8 cellular contexts compared by ENCODE assay signal in the genomic region with DNA sequence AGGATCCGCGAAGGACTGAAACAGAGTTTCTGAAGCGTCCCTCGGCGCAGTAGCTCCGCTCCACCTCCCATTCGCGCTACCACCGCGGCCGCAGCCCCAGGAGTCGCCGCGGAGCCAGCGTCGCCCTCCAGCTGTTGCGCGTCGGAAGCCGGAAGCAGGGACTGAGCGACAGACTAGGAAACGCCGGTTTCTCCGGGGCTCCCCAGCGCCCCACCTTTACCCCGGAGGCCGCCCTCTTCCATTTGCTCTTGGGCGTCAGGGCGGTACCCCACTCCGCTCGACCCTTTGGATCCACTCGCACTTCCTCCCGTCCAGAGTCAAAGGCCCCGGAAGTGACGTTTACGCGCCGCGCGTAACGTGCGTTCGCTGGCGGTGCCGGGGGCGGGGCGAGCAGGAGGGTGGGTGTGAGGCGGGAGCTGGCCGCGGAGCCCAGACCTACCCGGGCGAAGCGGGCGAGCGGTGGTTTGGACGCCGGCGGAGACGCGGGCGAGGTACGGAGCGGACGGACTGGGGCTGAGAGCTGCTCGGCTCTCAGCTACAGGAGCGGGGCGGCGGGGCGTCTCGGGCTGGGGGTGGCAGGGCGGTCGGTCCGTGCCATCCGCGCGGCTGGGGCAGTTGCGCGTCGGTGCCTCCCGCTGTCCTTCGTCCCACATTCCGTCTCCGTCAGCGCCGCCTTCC. TPM values are rescaled to one million over a fixed set of nuclear protein-coding genes. Genes with fewer than 3 reads are reported as not detected.
DNase-seq lines count a peak whose midpoint lies in the region; ATAC-seq and TF ChIP-seq lines count a peak whose summit lies in the region.

A gene (plus strand): TSS at position 432 of the 678 bp plus-strand sequence. CDS start 31,167 bp downstream, outside the sequence.

- peaks cover 9% of the 10 kb centered on the region for H3K4me1 ChIP-seq in mammary epithelial cell (ENCODE audit: insufficient read depth, low read length)
- H3K4me1 ChIP-seq in iPS-20b (ENCODE audit: insufficient read depth, low read length), result peaks cover 3% of the 10 kb centered on the region; the same call in 1 of the 2 replicates

- no peaks in the 10 kb centered on the region for H4K20me1 ChIP-seq in mammary epithelial cell (ENCODE audit: insufficient read depth, low read length)

- TF ChIP-seq POLR2A in GM18951 (IDR thresholded peaks at IDR 0.05; ENCODE audit: extremely low read depth, insufficient read depth, insufficient read length), result peak; percentile 84

- peak; percentile 96 for DNase-seq in AG08395 (ENCODE audit: low spot score)
- peak; percentile 81 for DNase-seq in NCI-H2227 treated with DMSO at 0.1 percent for 48 hours (lab: John Stamatoyannopoulos, UW)
- DNase-seq in mammary epithelial cell, result peak; percentile 97

- H3K4me3 ChIP-seq in WI38 (ENCODE audit: low read depth, low read length), result peak within 1 kb of the TSS; percentile 86
- peak within 1 kb of the TSS; percentile 89 to 98 (median 93) for H3K4me3 ChIP-seq in mammary epithelial cell (replicated peaks in 1 of 3; ENCODE audit: insufficient read depth in 1 of 3, low read depth in 2 of 3, low read length in 3 of 3)
- peak within 1 kb of the TSS; percentile 86 for H3K4me3 ChIP-seq in iPS-20b (ENCODE audit: low read length)
- H3K4me3 ChIP-seq in skin epidermis, result peak within 1 kb of the TSS; percentile 62 to 89 (median 83)

- WGBS in mammary epithelial cell (ENCODE audit: low coverage, missing lambda C conversion rate), result 2% methylated on average over 18 of the region's 85 CpGs

- H3K9me3 ChIP-seq in mammary epithelial cell (replicated peaks; ENCODE audit: insufficient read depth, low read length), result no peaks in the 10 kb centered on the region
- H3K9me3 ChIP-seq in iPS-20b (ENCODE audit: insufficient read depth, low read depth, low read length), result no peaks in the 10 kb centered on the region

- peaks cover 3% of the 10 kb centered on the region for H3K36me3 ChIP-seq in mammary epithelial cell (ENCODE audit: insufficient read depth, low read length)
- H3K36me3 ChIP-seq in iPS-20b (ENCODE audit: insufficient read depth, low read depth, low read length), result no peaks in the 10 kb centered on the region

- H3K27me3 ChIP-seq in mammary epithelial cell (ENCODE audit: insufficient read depth, low read length) (no peaks in the 10 kb centered on the region), iPS-20b (ENCODE audit: insufficient read depth, low read length) (no peaks in the 10 kb centered on the region)

- H3K9ac ChIP-seq in mammary epithelial cell (ENCODE audit: insufficient read depth, low read length) (peak within 1 kb of the TSS; percentile 88), iPS-20b (ENCODE audit: low read depth, low read length) (peak within 1 kb of the TSS; percentile 87)

- peak within 1 kb of the TSS; percentile 95 for H2AFZ ChIP-seq in mammary epithelial cell (ENCODE audit: low read depth, low read length)

- H3K27ac ChIP-seq in mammary epithelial cell (ENCODE audit: insufficient read depth, low read depth, low read length) (peak within 1 kb of the TSS; percentile 92), iPS-20b (ENCODE audit: low read length) (peak within 1 kb of the TSS; percentile 65), skin epidermis (peak within 1 kb of the TSS; percentile 82 to 100 (median 93))

- peak within 1 kb of the TSS; percentile 67 for H3K4me2 ChIP-seq in mammary epithelial cell (ENCODE audit: insufficient read depth, low read depth, low read length)

- H3K79me2 ChIP-seq in mammary epithelial cell (ENCODE audit: insufficient read depth, low read length), result peaks cover 71% of the 10 kb centered on the region

- in situ Hi-C loops in GM18951 (cut with MboI; ENCODE audit: low sequenced_read_pairs, unreplicated experiment), result no loop called here
- in situ Hi-C loops in mammary epithelial cell (cut with MboI; ENCODE audit: low sequenced_read_pairs in 2 of 2), result no loop called here

- peak; percentile 82 for ATAC-seq in HG03175 (IDR thresholded peaks at IDR 0.05; ENCODE audit: unreplicated experiment)

- CTCF ChIA-PET in mammary epithelial cell (lab: Charles Lee; ENCODE audit: low non-redundant PET), result interaction anchor here (0.7 kb wide), 1 partner anchor 24 kb away, joined by 4 read pairs; no protein-coding TSS in a partner anchor

- dilution Hi-C loops in mammary epithelial cell (cut with HindIII; ENCODE audit: low sequenced_read_pairs), result no loop called here

- intact Hi-C loops in mammary epithelial cell (cut with micrococcal nuclease), result loop anchor here (2.0 kb wide), 1 partner anchor 58 kb away; no protein-coding TSS in a partner anchor

- TF ChIP-seq CTCF in WI38 (IDR thresholded peaks at IDR 0.05; ENCODE audit: low read depth, low read length) (no peak), mammary epithelial cell (conservative IDR thresholded peaks at IDR 0.05 in 1 of 2, IDR thresholded peaks at IDR 0.05 in 1 of 2; ENCODE audit: extremely low read depth in 1 of 2, insufficient read depth in 1 of 2, low read depth in 1 of 2, low read length in 2 of 2) (no peak)

- BruUV-seq in mammary epithelial cell (replicated peaks; lab: Mats Ljungman, UMichigan), result no TSS peak

RNA-seq across cellular contexts. Expression of the gene that starts here (rescaled TPM):
- 10 to 100 TPM; 49.8 to 58.7 TPM for total RNA-seq in mammary epithelial cell
- 36.5 TPM for polyA plus RNA-seq in mammary epithelial cell
- polyA minus RNA-seq in mammary epithelial cell, result 89.7 TPM

Comparison
In these comparisons a context has a peak if more than half of its experiments do, and no peak if none do; other contexts are left out.
1. Peak in every context shown above with its lines: DNase-seq, ATAC-seq, H3K4me3 ChIP-seq and H3K27ac ChIP-seq.